Comparison of ENCODE assay signal across 1 cellular context in the genomic region with DNA sequence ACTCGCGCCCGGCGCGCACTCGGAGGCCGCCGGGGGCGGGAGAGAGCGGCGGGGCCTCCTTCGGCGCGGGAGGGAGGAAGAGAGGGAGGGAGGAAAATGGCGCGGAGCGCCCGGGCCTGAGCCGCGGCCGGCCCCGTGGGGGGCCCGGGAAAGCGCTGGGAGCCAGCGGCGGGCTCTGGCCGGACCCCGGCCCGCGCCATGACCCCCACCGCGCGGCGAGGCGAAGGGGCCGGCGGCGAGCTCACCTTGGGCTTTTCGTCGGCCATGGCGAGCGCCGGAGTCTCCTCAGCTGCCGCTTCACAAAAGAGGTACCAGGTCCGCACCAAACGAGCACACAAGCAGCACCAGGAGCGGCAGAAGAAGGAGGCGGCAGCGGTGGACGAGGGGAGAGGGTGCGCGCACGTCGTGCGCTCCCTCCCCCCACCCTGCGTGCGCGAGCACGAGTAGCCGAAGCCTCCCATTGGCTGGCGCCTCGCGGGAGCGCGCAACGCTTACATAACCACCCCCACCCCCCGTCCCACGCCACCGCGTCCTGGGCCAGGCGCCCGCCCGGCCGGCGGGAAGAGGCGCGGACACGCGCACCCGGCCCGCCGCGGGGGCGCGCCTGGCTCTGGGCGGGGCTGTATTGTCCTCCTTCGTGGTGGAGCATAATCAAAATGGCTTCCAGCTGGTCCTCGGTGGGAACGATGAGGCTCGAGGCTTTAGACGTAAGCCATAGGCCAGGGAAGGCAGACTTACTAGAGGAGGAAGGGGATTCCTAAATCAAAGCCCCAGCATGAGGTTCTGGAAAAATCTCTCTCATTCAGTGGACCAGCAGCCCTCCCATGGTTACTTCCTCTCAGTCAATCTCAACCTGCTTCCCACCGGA.
A peak's percentile ranks its signal among the peaks of the same experiment; 100 is the strongest.
TF ChIP-seq lines count a peak whose summit lies in the region.

A gene (minus strand): TSS at position 391 of the 868 bp plus-strand sequence. CDS start 125 bp downstream, at position 266.

TF ChIP-seq in HepG2, 621 proteins besides CTCF, POLR2A, EP300 and RAD21 (continued from another document and continues in another):
- TF ChIP-seq MAZ (IDR thresholded peaks at IDR 0.05; ENCODE audit: borderline replicate concordance, low read depth, low read length), result peak; percentile 95
- TF ChIP-seq MAZ (CRISPR knock-in tag; IDR thresholded peaks at IDR 0.05; ENCODE audit: low read depth), result peak; percentile 96
- TF ChIP-seq ZEB1 (IDR thresholded peaks at IDR 0.05; ENCODE audit: insufficient replicate concordance, low read depth), result no peak
- 0 out of 2 replicates have a peak, but pooled peaks have one; percentile 19 for TF ChIP-seq GZF1 (CRISPR knock-in tag; IDR thresholded peaks at IDR 0.05)
- TF ChIP-seq ZKSCAN1 (IDR thresholded peaks at IDR 0.05; ENCODE audit: low read length), result no peak
- no peak for TF ChIP-seq TOE1 (CRISPR knock-in tag; IDR thresholded peaks at IDR 0.05)
- TF ChIP-seq, protein P1, sequence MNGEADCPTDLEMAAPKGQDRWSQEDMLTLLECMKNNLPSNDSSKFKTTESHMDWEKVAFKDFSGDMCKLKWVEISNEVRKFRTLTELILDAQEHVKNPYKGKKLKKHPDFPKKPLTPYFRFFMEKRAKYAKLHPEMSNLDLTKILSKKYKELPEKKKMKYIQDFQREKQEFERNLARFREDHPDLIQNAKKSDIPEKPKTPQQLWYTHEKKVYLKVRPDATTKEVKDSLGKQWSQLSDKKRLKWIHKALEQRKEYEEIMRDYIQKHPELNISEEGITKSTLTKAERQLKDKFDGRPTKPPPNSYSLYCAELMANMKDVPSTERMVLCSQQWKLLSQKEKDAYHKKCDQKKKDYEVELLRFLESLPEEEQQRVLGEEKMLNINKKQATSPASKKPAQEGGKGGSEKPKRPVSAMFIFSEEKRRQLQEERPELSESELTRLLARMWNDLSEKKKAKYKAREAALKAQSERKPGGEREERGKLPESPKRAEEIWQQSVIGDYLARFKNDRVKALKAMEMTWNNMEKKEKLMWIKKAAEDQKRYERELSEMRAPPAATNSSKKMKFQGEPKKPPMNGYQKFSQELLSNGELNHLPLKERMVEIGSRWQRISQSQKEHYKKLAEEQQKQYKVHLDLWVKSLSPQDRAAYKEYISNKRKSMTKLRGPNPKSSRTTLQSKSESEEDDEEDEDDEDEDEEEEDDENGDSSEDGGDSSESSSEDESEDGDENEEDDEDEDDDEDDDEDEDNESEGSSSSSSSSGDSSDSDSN (CRISPR knock-in tag; IDR thresholded peaks at IDR 0.05), result peak; percentile 76; the same call in 1 of the 2 replicates
- no peak for TF ChIP-seq STAT5B (CRISPR knock-in tag; IDR thresholded peaks at IDR 0.05)
- TF ChIP-seq, protein P2, sequence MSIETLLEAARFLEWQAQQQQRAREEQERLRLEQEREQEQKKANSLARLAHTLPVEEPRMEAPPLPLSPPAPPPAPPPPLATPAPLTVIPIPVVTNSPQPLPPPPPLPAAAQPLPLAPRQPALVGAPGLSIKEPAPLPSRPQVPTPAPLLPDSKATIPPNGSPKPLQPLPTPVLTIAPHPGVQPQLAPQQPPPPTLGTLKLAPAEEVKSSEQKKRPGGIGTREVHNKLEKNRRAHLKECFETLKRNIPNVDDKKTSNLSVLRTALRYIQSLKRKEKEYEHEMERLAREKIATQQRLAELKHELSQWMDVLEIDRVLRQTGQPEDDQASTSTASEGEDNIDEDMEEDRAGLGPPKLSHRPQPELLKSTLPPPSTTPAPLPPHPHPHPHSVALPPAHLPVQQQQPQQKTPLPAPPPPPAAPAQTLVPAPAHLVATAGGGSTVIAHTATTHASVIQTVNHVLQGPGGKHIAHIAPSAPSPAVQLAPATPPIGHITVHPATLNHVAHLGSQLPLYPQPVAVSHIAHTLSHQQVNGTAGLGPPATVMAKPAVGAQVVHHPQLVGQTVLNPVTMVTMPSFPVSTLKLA (IDR thresholded peaks at IDR 0.05), result 0 out of 2 replicates have a peak, but pooled peaks have one; percentile 13
- no peak; the same call in none of the 2 replicates for TF ChIP-seq BRD4 (CRISPR knock-in tag; IDR thresholded peaks at IDR 0.05)
- TF ChIP-seq HNRNPH1 (optimal IDR thresholded peaks at IDR 0.05; ENCODE audit: low read depth, low read length), result no peak
- TF ChIP-seq ZFP90 (CRISPR knock-in tag; IDR thresholded peaks at IDR 0.05; ENCODE audit: borderline replicate concordance), result peak; percentile 43; the same call in 1 of the 2 replicates
- TF ChIP-seq HNF4G (IDR thresholded peaks at IDR 0.05; ENCODE audit: borderline replicate concordance, low read depth, low read length), result no peak
- TF ChIP-seq HNF4G (CRISPR knock-in tag; IDR thresholded peaks at IDR 0.05; ENCODE audit: borderline replicate concordance, low read depth), result no peak
- TF ChIP-seq ZNF431 (CRISPR knock-in tag; IDR thresholded peaks at IDR 0.05; ENCODE audit: borderline replicate concordance, low read depth), result no peak; the same call in 1 of the 2 replicates
- TF ChIP-seq JARID2 (CRISPR knock-in tag; IDR thresholded peaks at IDR 0.05; ENCODE audit: insufficient replicate concordance), result no peak
- no peak for TF ChIP-seq AHR (CRISPR knock-in tag; IDR thresholded peaks at IDR 0.05)
- TF ChIP-seq MTA3 (CRISPR knock-in tag; IDR thresholded peaks at IDR 0.05), result no peak
- TF ChIP-seq AKAP8 (CRISPR knock-in tag; IDR thresholded peaks at IDR 0.05), result no peak
- TF ChIP-seq, protein P3, sequence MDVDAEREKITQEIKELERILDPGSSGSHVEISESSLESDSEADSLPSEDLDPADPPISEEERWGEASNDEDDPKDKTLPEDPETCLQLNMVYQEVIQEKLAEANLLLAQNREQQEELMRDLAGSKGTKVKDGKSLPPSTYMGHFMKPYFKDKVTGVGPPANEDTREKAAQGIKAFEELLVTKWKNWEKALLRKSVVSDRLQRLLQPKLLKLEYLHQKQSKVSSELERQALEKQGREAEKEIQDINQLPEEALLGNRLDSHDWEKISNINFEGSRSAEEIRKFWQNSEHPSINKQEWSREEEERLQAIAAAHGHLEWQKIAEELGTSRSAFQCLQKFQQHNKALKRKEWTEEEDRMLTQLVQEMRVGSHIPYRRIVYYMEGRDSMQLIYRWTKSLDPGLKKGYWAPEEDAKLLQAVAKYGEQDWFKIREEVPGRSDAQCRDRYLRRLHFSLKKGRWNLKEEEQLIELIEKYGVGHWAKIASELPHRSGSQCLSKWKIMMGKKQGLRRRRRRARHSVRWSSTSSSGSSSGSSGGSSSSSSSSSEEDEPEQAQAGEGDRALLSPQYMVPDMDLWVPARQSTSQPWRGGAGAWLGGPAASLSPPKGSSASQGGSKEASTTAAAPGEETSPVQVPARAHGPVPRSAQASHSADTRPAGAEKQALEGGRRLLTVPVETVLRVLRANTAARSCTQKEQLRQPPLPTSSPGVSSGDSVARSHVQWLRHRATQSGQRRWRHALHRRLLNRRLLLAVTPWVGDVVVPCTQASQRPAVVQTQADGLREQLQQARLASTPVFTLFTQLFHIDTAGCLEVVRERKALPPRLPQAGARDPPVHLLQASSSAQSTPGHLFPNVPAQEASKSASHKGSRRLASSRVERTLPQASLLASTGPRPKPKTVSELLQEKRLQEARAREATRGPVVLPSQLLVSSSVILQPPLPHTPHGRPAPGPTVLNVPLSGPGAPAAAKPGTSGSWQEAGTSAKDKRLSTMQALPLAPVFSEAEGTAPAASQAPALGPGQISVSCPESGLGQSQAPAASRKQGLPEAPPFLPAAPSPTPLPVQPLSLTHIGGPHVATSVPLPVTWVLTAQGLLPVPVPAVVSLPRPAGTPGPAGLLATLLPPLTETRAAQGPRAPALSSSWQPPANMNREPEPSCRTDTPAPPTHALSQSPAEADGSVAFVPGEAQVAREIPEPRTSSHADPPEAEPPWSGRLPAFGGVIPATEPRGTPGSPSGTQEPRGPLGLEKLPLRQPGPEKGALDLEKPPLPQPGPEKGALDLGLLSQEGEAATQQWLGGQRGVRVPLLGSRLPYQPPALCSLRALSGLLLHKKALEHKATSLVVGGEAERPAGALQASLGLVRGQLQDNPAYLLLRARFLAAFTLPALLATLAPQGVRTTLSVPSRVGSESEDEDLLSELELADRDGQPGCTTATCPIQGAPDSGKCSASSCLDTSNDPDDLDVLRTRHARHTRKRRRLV (CRISPR knock-in tag; IDR thresholded peaks at IDR 0.05), result no peak
- TF ChIP-seq ZNF605 (CRISPR knock-in tag; IDR thresholded peaks at IDR 0.05), result peak; percentile 84
- peak; percentile 80; the same call in 1 of the 2 replicates for TF ChIP-seq YEATS2 (CRISPR knock-in tag; IDR thresholded peaks at IDR 0.05; ENCODE audit: borderline replicate concordance)
- TF ChIP-seq, protein P4, sequence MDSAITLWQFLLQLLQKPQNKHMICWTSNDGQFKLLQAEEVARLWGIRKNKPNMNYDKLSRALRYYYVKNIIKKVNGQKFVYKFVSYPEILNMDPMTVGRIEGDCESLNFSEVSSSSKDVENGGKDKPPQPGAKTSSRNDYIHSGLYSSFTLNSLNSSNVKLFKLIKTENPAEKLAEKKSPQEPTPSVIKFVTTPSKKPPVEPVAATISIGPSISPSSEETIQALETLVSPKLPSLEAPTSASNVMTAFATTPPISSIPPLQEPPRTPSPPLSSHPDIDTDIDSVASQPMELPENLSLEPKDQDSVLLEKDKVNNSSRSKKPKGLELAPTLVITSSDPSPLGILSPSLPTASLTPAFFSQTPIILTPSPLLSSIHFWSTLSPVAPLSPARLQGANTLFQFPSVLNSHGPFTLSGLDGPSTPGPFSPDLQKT (CRISPR knock-in tag; IDR thresholded peaks at IDR 0.05; ENCODE audit: borderline replicate concordance), result no peak
- no peak for TF ChIP-seq GTF3A (CRISPR knock-in tag; conservative IDR thresholded peaks at IDR 0.05)
- TF ChIP-seq MTF2 (CRISPR knock-in tag; IDR thresholded peaks at IDR 0.05; ENCODE audit: borderline replicate concordance), result no peak; the same call in 1 of the 2 replicates
- TF ChIP-seq, protein P5, sequence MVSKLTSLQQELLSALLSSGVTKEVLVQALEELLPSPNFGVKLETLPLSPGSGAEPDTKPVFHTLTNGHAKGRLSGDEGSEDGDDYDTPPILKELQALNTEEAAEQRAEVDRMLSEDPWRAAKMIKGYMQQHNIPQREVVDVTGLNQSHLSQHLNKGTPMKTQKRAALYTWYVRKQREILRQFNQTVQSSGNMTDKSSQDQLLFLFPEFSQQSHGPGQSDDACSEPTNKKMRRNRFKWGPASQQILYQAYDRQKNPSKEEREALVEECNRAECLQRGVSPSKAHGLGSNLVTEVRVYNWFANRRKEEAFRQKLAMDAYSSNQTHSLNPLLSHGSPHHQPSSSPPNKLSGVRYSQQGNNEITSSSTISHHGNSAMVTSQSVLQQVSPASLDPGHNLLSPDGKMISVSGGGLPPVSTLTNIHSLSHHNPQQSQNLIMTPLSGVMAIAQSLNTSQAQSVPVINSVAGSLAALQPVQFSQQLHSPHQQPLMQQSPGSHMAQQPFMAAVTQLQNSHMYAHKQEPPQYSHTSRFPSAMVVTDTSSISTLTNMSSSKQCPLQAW (CRISPR knock-in tag; IDR thresholded peaks at IDR 0.05), result no peak
- TF ChIP-seq ZNF138 (CRISPR knock-in tag; IDR thresholded peaks at IDR 0.05; ENCODE audit: low read depth), result peak; percentile 88; the same call in 1 of the 2 replicates
- TF ChIP-seq, protein P6, sequence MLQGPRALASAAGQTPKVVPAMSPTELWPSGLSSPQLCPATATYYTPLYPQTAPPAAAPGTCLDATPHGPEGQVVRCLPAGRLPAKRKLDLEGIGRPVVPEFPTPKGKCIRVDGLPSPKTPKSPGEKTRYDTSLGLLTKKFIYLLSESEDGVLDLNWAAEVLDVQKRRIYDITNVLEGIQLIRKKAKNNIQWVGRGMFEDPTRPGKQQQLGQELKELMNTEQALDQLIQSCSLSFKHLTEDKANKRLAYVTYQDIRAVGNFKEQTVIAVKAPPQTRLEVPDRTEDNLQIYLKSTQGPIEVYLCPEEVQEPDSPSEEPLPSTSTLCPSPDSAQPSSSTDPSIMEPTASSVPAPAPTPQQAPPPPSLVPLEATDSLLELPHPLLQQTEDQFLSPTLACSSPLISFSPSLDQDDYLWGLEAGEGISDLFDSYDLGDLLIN (CRISPR knock-in tag; IDR thresholded peaks at IDR 0.05; ENCODE audit: borderline replicate concordance), result peak; percentile 46; the same call in 1 of the 2 replicates
- TF ChIP-seq PHF5A (CRISPR knock-in tag; IDR thresholded peaks at IDR 0.05; ENCODE audit: low read depth, unreplicated experiment), result no peak
- no peak for TF ChIP-seq IKZF4 (CRISPR knock-in tag; IDR thresholded peaks at IDR 0.05; ENCODE audit: borderline replicate concordance, low read depth, not compliant biosample characterization)
- no peak for TF ChIP-seq MATR3 (CRISPR knock-in tag; IDR thresholded peaks at IDR 0.05)
- no peak for TF ChIP-seq GABPA (IDR thresholded peaks at IDR 0.05; ENCODE audit: low read depth, low read length)
- no peak for TF ChIP-seq GABPA (CRISPR knock-in tag; IDR thresholded peaks at IDR 0.05; ENCODE audit: low read depth)
- TF ChIP-seq ISL2 (CRISPR knock-in tag; IDR thresholded peaks at IDR 0.05), result peak; percentile 69
- TF ChIP-seq ZNF331 (CRISPR knock-in tag; IDR thresholded peaks at IDR 0.05), result peak; percentile 15
- TF ChIP-seq ZNF496 (CRISPR knock-in tag; IDR thresholded peaks at IDR 0.05; ENCODE audit: insufficient replicate concordance), result no peak
- no peak for TF ChIP-seq MLLT10 (CRISPR knock-in tag; IDR thresholded peaks at IDR 0.05)
- TF ChIP-seq NR2C2 (CRISPR knock-in tag; IDR thresholded peaks at IDR 0.05; ENCODE audit: borderline replicate concordance), result no peak
- no peak for TF ChIP-seq RFX1 (IDR thresholded peaks at IDR 0.05)
- TF ChIP-seq, protein P7, sequence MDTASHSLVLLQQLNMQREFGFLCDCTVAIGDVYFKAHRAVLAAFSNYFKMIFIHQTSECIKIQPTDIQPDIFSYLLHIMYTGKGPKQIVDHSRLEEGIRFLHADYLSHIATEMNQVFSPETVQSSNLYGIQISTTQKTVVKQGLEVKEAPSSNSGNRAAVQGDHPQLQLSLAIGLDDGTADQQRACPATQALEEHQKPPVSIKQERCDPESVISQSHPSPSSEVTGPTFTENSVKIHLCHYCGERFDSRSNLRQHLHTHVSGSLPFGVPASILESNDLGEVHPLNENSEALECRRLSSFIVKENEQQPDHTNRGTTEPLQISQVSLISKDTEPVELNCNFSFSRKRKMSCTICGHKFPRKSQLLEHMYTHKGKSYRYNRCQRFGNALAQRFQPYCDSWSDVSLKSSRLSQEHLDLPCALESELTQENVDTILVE (CRISPR knock-in tag; IDR thresholded peaks at IDR 0.05), result peak; percentile 67; the same call in 1 of the 2 replicates
- TF ChIP-seq CCAR2 (optimal IDR thresholded peaks at IDR 0.05; ENCODE audit: low read depth, low read length), result no peak
- TF ChIP-seq, protein P8, sequence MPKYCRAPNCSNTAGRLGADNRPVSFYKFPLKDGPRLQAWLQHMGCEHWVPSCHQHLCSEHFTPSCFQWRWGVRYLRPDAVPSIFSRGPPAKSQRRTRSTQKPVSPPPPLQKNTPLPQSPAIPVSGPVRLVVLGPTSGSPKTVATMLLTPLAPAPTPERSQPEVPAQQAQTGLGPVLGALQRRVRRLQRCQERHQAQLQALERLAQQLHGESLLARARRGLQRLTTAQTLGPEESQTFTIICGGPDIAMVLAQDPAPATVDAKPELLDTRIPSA (CRISPR knock-in tag; IDR thresholded peaks at IDR 0.05; ENCODE audit: borderline replicate concordance), result 0 out of 2 replicates have a peak, but pooled peaks have one; percentile 7
- no peak for TF ChIP-seq ADNP (CRISPR knock-in tag; IDR thresholded peaks at IDR 0.05)
- 0 out of 2 replicates have a peak, but pooled peaks have one; percentile 9 for TF ChIP-seq KLF11 (CRISPR knock-in tag; IDR thresholded peaks at IDR 0.05)
- TF ChIP-seq ZNF274 (CRISPR knock-in tag; IDR thresholded peaks at IDR 0.05), result no peak
- TF ChIP-seq ZNF776 (CRISPR knock-in tag; IDR thresholded peaks at IDR 0.05), result peak; percentile 70; the same call in 1 of the 2 replicates
- TF ChIP-seq ZNF781 (CRISPR knock-in tag; IDR thresholded peaks at IDR 0.05; ENCODE audit: borderline replicate concordance, not compliant biosample characterization), result no peak
